In genomic region chr20:49631074-49631716, GRCh38 we compare ENCODE assay signal across 9 cellular contexts.
DNase-seq lines count a peak whose midpoint lies in the region; ATAC-seq and TF ChIP-seq lines count a peak whose summit lies in the region.
"Had no signal": no experiment of that assay in that cellular context is flagged by ENCODE, and none has a peak within 500 bp of the region (broad histone marks: within the 10 kb centered on the region; RNA-seq: fewer than 3 reads in every experiment).

No MANE protein-coding gene starts in this region.

- no peaks in the 10 kb centered on the region for H3K9me3 Mint-ChIP-seq in memory B cell

- H3F3A ChIP-seq in DOHH2 (ENCODE audit: control insufficient read depth, insufficient read depth) = peaks cover 87% of the 10 kb centered on the region

- TF ChIP-seq CTCF in DOHH2 (IDR thresholded peaks at IDR 0.05; ENCODE audit: low read depth, low read length, poor library complexity, severe bottlenecking) (no peak), colonic mucosa (IDR thresholded peaks at IDR 0.05) (no peak)

- H3K4me3 ChIP-seq in DOHH2 (ENCODE audit: low read length) = peak overlapping the region; percentile 80
- H3K4me3 ChIP-seq in colonic mucosa = no peak overlapping the region

- H3K4me2 ChIP-seq in DOHH2 (ENCODE audit: low read length) = peak overlapping the region; percentile 89

- H3K9me2 ChIP-seq in DOHH2 (replicated peaks; ENCODE audit: control insufficient read depth, low read length) = no peaks in the 10 kb centered on the region

- no peak overlapping the region for H3K4me3 Mint-ChIP-seq in T-helper 17 cell
- H3K4me3 Mint-ChIP-seq in memory B cell = no peak overlapping the region

- H3K27ac ChIP-seq in DOHH2 (ENCODE audit: low read depth, low read length) (peak overlapping the region; percentile 99), colonic mucosa (no peak overlapping the region), caudate nucleus (ENCODE audit: low read depth, low read length) (no peak overlapping the region)

- H3K27me3 Mint-ChIP-seq in T-helper 17 cell = no peaks in the 10 kb centered on the region
- H3K27me3 Mint-ChIP-seq in memory B cell = peaks cover 5% of the 10 kb centered on the region

- H3K79me2 ChIP-seq in DOHH2 (ENCODE audit: control insufficient read depth, low read length) = peaks cover 29% of the 10 kb centered on the region

- intact Hi-C loops in colonic mucosa (cut with DNase I) = no loop called here

- peaks cover 2% of the 10 kb centered on the region for H3K36me3 Mint-ChIP-seq in T-helper 17 cell (ENCODE audit: low read depth)
- H3K36me3 Mint-ChIP-seq in memory B cell = peaks cover 18% of the 10 kb centered on the region

- H3K27ac Mint-ChIP-seq in T-helper 17 cell (peak overlapping the region; percentile 90), memory B cell (peak overlapping the region; percentile 14)

- no peaks in the 10 kb centered on the region for H4K20me1 ChIP-seq in DOHH2 (ENCODE audit: control insufficient read depth, insufficient read depth, low read depth, low read length)

- peak; percentile 45 for ATAC-seq in GM21723 (IDR thresholded peaks at IDR 0.05; ENCODE audit: unreplicated experiment)
- ATAC-seq in T-helper 17 cell = no peak
- ATAC-seq in memory B cell (ENCODE audit: low read depth) = peak; percentile 46

- H3K36me3 ChIP-seq in DOHH2 (ENCODE audit: control insufficient read depth, low read length) = peaks cover 49% of the 10 kb centered on the region
- no peaks in the 10 kb centered on the region for H3K36me3 ChIP-seq in colonic mucosa

- H3K9me3 ChIP-seq in DOHH2 (ENCODE audit: control insufficient read depth, insufficient read depth, low read length) (peaks cover 11% of the 10 kb centered on the region), T-helper 17 cell (ENCODE audit: control insufficient read depth, low read length, poor library complexity, severe bottlenecking) (no peaks in the 10 kb centered on the region), colonic mucosa (no peaks in the 10 kb centered on the region)

- no peak for DNase-seq in T-helper 17 cell
- no peak for DNase-seq in memory B cell (ENCODE audit: low spot score in 2 of 2)
- no peak for DNase-seq in colonic mucosa
- DNase-seq in NAMALWA (ENCODE audit: low spot score) = no peak
- no peak for DNase-seq in caudate nucleus (lab: John Stamatoyannopoulos, UW)
- no peak for DNase-seq in cerebellar nuclear complex (lab: John Stamatoyannopoulos, UW)
- DNase-seq: stimulated activated CD8-positive, alpha-beta memory T cell treated with anti-CD3 and anti-CD28 coated beads, Interleukin-4, amount 100 ng/mL, for 48 hours had no signal

- peaks cover 100% of the 10 kb centered on the region for H3K4me1 ChIP-seq in DOHH2 (ENCODE audit: control insufficient read depth, low read length)
- H3K4me1 ChIP-seq in colonic mucosa = peaks cover 15% of the 10 kb centered on the region

- H3K9ac ChIP-seq in colonic mucosa (ENCODE audit: low read depth in 2 of 2, low read length in 2 of 2) = no peak overlapping the region

- H3K4me1 Mint-ChIP-seq in T-helper 17 cell = peaks cover 18% of the 10 kb centered on the region
- H3K4me1 Mint-ChIP-seq in memory B cell = peaks cover 31% of the 10 kb centered on the region

- H3K27me3 ChIP-seq in DOHH2 (ENCODE audit: control insufficient read depth, low read length) (no peaks in the 10 kb centered on the region), colonic mucosa (no peaks in the 10 kb centered on the region)
